ENCODE assay signal across 27 cellular contexts in the genomic region with DNA sequence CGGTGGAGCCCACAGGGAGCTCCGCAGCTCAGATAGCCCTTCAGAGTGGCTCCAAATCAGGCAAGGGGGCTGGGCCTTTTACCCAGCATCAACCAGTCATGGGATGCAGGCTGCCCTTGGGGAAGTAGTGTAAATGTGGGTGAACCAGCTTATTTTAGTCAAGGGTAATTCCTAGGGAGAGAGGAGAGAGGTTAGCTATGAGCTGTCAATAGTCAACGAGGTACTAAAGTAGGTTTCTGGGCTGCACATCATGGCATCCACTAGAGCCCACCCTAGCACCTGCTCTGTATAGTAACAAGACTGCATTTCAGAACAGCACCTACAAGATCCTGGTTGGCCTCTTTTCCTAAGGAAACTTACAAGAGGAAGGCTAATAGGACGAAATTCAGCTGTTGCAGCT. TPM values are rescaled to one million over a fixed set of nuclear protein-coding genes. Genes with fewer than 3 reads are reported as not detected.
A peak's percentile ranks its signal among the peaks of the same experiment; 100 is the strongest.
DNase-seq lines count a peak whose midpoint lies in the region; ATAC-seq, FAIRE-seq and TF ChIP-seq lines count a peak whose summit lies in the region.
"Had no signal": no experiment of that assay in that cellular context is flagged by ENCODE, and none has a peak within 500 bp of the region (broad histone marks: within the 10 kb centered on the region; RNA-seq: fewer than 3 reads in every experiment).

No MANE protein-coding gene starts in this region.

- in situ Hi-C loops in GM12878 (cut with MboI): no loop called here

- no peak overlapping the region for H3K4me3 Mint-ChIP-seq in activated CD4-positive, alpha-beta T cell treated with anti-CD3 and anti-CD28 coated beads, Interleukin-2, amount 10 ng/mL, durations not matched to agents 24 days and 14 days
- H3K4me3 Mint-ChIP-seq in GM23338: no peak overlapping the region
- H3K4me3 Mint-ChIP-seq in neural progenitor cell: no peak overlapping the region
- H3K4me3 Mint-ChIP-seq: CD14-positive monocyte; CD4-positive, alpha-beta memory T cell; CD4-positive, CD25-positive, alpha-beta regulatory T cell had no signal

- ATAC-seq in GM23338: no peak
- peak; percentile 52 for ATAC-seq in GM12878
- ATAC-seq in GM18870 (IDR thresholded peaks at IDR 0.05; ENCODE audit: unreplicated experiment): no peak

- no peaks in the 10 kb centered on the region for H3K36me3 Mint-ChIP-seq in activated CD4-positive, alpha-beta T cell treated with anti-CD3 and anti-CD28 coated beads, Interleukin-2, amount 10 ng/mL, durations not matched to agents 24 days and 14 days (ENCODE audit: low read depth)
- H3K36me3 Mint-ChIP-seq in GM23338 (ENCODE audit: low read depth) (peaks cover 15% of the 10 kb centered on the region; the same call in 2 of the 3 replicates), neural progenitor cell (peaks cover 2% of the 10 kb centered on the region)
- H3K36me3 Mint-ChIP-seq: CD14-positive monocyte; CD4-positive, alpha-beta memory T cell; CD4-positive, CD25-positive, alpha-beta regulatory T cell had no signal

- peaks cover 8% of the 10 kb centered on the region for H3K4me1 ChIP-seq in GM23338 (ENCODE audit: insufficient read depth)
- no peaks in the 10 kb centered on the region for H3K4me1 ChIP-seq in GM12878 (ENCODE audit: control insufficient read depth, insufficient read depth, low read length)
- H3K4me1 ChIP-seq in neural progenitor cell: peaks cover 8% of the 10 kb centered on the region
- H3K4me1 ChIP-seq: A549, BE2C had no signal

- BruUV-seq in GM12878 (replicated peaks; lab: Mats Ljungman, UMichigan): no TSS peak

- H2AFZ ChIP-seq in GM23338 (peak overlapping the region; percentile 76), GM12878 (ENCODE audit: control insufficient read depth, low read depth, low read length) (no peak overlapping the region), neural progenitor cell (replicated peaks) (peak overlapping the region; percentile 85)

- no peak for TF ChIP-seq CTCF in GM23338 (conservative IDR thresholded peaks at IDR 0.05; ENCODE audit: low read depth in 2 of 2)
- TF ChIP-seq CTCF in GM12878 (IDR thresholded peaks at IDR 0.05 in 2 of 3, conservative IDR thresholded peaks at IDR 0.05 in 1 of 3; ENCODE audit: control insufficient read depth in 2 of 3, extremely low read depth in 1 of 3, insufficient read depth in 1 of 3, low read depth in 3 of 3, low read length in 3 of 3): no peak
- no peak for TF ChIP-seq CTCF in neural progenitor cell (IDR thresholded peaks at IDR 0.05)

- H3K79me2 ChIP-seq in GM23338 (replicated peaks; ENCODE audit: insufficient read depth) (no peaks in the 10 kb centered on the region), GM12878 (ENCODE audit: control insufficient read depth, insufficient read depth, low read length) (no peaks in the 10 kb centered on the region), neural progenitor cell (ENCODE audit: low read depth) (no peaks in the 10 kb centered on the region)

- POLR2A ChIA-PET in GM12878 (lab: Charles Lee): no interaction called here

- H3K27me3 ChIP-seq in GM23338 (ENCODE audit: insufficient read depth): no peaks in the 10 kb centered on the region
- no peaks in the 10 kb centered on the region for H3K27me3 ChIP-seq in GM12878 (replicated peaks in 1 of 2; ENCODE audit: control insufficient read depth in 2 of 2, insufficient read depth in 2 of 2, low read length in 1 of 2)
- no peaks in the 10 kb centered on the region for H3K27me3 ChIP-seq in neural progenitor cell
- H3K27me3 ChIP-seq: BE2C, BLaER1 had no signal

- no peak for TF ChIP-seq EP300 in GM12878 (IDR thresholded peaks at IDR 0.05; ENCODE audit: borderline replicate concordance in 1 of 2, control insufficient read depth in 1 of 2, low read depth in 2 of 2, low read length in 2 of 2)

- H3K4me2 ChIP-seq in GM23338 (no peak overlapping the region), GM12878 (ENCODE audit: control insufficient read depth, insufficient read depth) (no peak overlapping the region), neural progenitor cell (no peak overlapping the region)
- H3K4me2 ChIP-seq: A549, BLaER1 had no signal

- no peaks in the 10 kb centered on the region for H3K36me3 ChIP-seq in GM23338 (ENCODE audit: insufficient read depth)
- no peaks in the 10 kb centered on the region for H3K36me3 ChIP-seq in GM12878 (ENCODE audit: control insufficient read depth in 2 of 2, insufficient read depth in 2 of 2, low read length in 1 of 2)
- H3K36me3 ChIP-seq in neural progenitor cell: no peaks in the 10 kb centered on the region
- H3K36me3 ChIP-seq: BE2C, BLaER1 had no signal

- H3K27ac ChIP-seq in GM23338 (ENCODE audit: low read depth) (no peak overlapping the region), GM12878 (ENCODE audit: control insufficient read depth, insufficient read depth) (no peak overlapping the region), neural progenitor cell (no peak overlapping the region)
- H3K27ac ChIP-seq: 22Rv1, A549, BLaER1 had no signal

- intact Hi-C loops in activated CD4-positive, alpha-beta T cell treated with anti-CD3 and anti-CD28 coated beads, Interleukin-2, amount 10 ng/mL, durations not matched to agents 24 days and 14 days (cut with micrococcal nuclease): no loop called here
- intact Hi-C loops in GM12878 (cut with micrococcal nuclease; ENCODE audit: unreplicated experiment): no loop called here

- H3K4me3 ChIP-seq in GM23338 (no peak overlapping the region), GM12878 (no peak overlapping the region), neural progenitor cell (no peak overlapping the region)
- H3K4me3 ChIP-seq: A549, BLaER1 had no signal

- H3F3A ChIP-seq in GM23338 (replicated peaks; ENCODE audit: low read depth) (no peaks in the 10 kb centered on the region), neural progenitor cell (ENCODE audit: low read depth) (no peaks in the 10 kb centered on the region)

- peaks cover 10% of the 10 kb centered on the region for H3K9me3 Mint-ChIP-seq in activated CD4-positive, alpha-beta T cell treated with anti-CD3 and anti-CD28 coated beads, Interleukin-2, amount 10 ng/mL, durations not matched to agents 24 days and 14 days
- peaks cover 15% of the 10 kb centered on the region for H3K9me3 Mint-ChIP-seq in GM23338
- peaks cover 5% of the 10 kb centered on the region for H3K9me3 Mint-ChIP-seq in neural progenitor cell
- H3K9me3 Mint-ChIP-seq: CD4-positive, CD25-positive, alpha-beta regulatory T cell had no signal

- CTCF ChIA-PET in GM12878 (lab: Yijun Ruan, JAX): interaction anchor here (0.6 to 2.4 kb wide), 6 partner anchors 9 to 499 kb away, joined by 3 to 9 read pairs (median 4); a partner anchor contains a TSS

- no peak for TF ChIP-seq RAD21 in GM12878 (IDR thresholded peaks at IDR 0.05; ENCODE audit: insufficient read depth, low read depth, low read length)

- H3K4me1 Mint-ChIP-seq in activated CD4-positive, alpha-beta T cell treated with anti-CD3 and anti-CD28 coated beads, Interleukin-2, amount 10 ng/mL, durations not matched to agents 24 days and 14 days: no peaks in the 10 kb centered on the region
- H3K4me1 Mint-ChIP-seq in GM23338 (peaks cover 10% of the 10 kb centered on the region; the same call in 2 of the 3 replicates), neural progenitor cell (peaks cover 24% of the 10 kb centered on the region)
- H3K4me1 Mint-ChIP-seq: CD4-positive, alpha-beta memory T cell; CD8-positive, alpha-beta memory T cell had no signal

- RAD21 ChIA-PET in GM12878 (lab: Charles Lee; ENCODE audit: unreplicated experiment): interaction anchor here (1.6 kb wide), 1 partner anchor 499 kb away, joined by 4 read pairs; no protein-coding TSS in a partner anchor

- TF ChIP-seq POLR2A in GM12878 (IDR thresholded peaks at IDR 0.05; ENCODE audit: low read depth, low read length): no peak

- no peak for FAIRE-seq in GM12878 (lab: Jason Lieb, UNC)
- FAIRE-seq: A549, G401.6, GM12892, GM18507, GM19239 had no signal

- 35% methylated on average over 4 of the region's 4 CpGs for WGBS in GM12878 (ENCODE audit: insufficient coverage, insufficient replicate concordance, low lambda C conversion rate, missing lambda C conversion rate)

- SMC1A ChIA-PET in GM12878 (lab: Charles Lee; ENCODE audit: uncharacterized antibody, unreplicated experiment): interaction anchor here (0.6 to 1.0 kb wide), 4 partner anchors 10 to 28 kb away, joined by 3 read pairs; no protein-coding TSS in a partner anchor

- H3K9me2 ChIP-seq in GM23338 (ENCODE audit: insufficient read depth): peaks cover 15% of the 10 kb centered on the region; the same call in 1 of the 2 replicates

- H3K9me3 ChIP-seq in GM12878 (replicated peaks; ENCODE audit: control insufficient read depth, insufficient read depth, low read length) (no peaks in the 10 kb centered on the region; the same call in 2 of the 3 replicates), neural progenitor cell (ENCODE audit: low read depth) (no peaks in the 10 kb centered on the region)
- H3K9me3 ChIP-seq: A549, BE2C had no signal

- peak; percentile 31 for DNase-seq in activated CD4-positive, alpha-beta T cell treated with anti-CD3 and anti-CD28 coated beads, Interleukin-2, amount 10 ng/mL, durations not matched to agents 24 days and 14 days
- DNase-seq in activated CD4-positive, alpha-beta T cell treated with anti-CD3 and anti-CD28 coated beads, Interleukin-2, amount 50 U/mL, for 4 hours: no peak
- DNase-seq in GM23338 (ENCODE audit: low spot score): no peak
- DNase-seq in GM12878 (ENCODE audit: low read depth, low spot score): no peak
- DNase-seq in neural progenitor cell (ENCODE audit: low spot score): no peak
- DNase-seq in NK-92 treated with Interleukin-12 subunit alpha and Interleukin-12 subunit beta, amount 100 ng/mL, for 24 hours (lab: John Stamatoyannopoulos, UW): no peak
- no peak for DNase-seq in DMS153 treated with DMSO at 0.1 percent for 48 hours (lab: John Stamatoyannopoulos, UW; ENCODE audit: unreplicated experiment)
- DNase-seq: BE2C; C1 segment of cervical spinal cord; CD4-positive, alpha-beta memory T cell; CD4-positive, CD25-positive, alpha-beta regulatory T cell; CD8-positive, alpha-beta memory T cell; COR-L47; DMS 273 treated with DMSO at 0.1 percent for 48 hours; DMS153; DMS79 treated with DMSO at 0.1 percent for 48 hours; GF-D8 had no signal

- H3K9ac ChIP-seq in GM12878 (ENCODE audit: control insufficient read depth, insufficient read depth, low read length): no peak overlapping the region
- H3K9ac ChIP-seq in neural progenitor cell: no peak overlapping the region
- H3K9ac ChIP-seq: BLaER1 had no signal

- peak overlapping the region; percentile 0 for H3K27ac Mint-ChIP-seq in activated CD4-positive, alpha-beta T cell treated with anti-CD3 and anti-CD28 coated beads, Interleukin-2, amount 10 ng/mL, durations not matched to agents 24 days and 14 days
- H3K27ac Mint-ChIP-seq in GM23338 (no peak overlapping the region), neural progenitor cell (no peak overlapping the region)
- H3K27ac Mint-ChIP-seq: CD14-positive monocyte; CD4-positive, alpha-beta memory T cell; CD4-positive, CD25-positive, alpha-beta regulatory T cell; CD8-positive, alpha-beta memory T cell had no signal

- H4K20me1 ChIP-seq in GM23338 (replicated peaks; ENCODE audit: insufficient read depth): no peaks in the 10 kb centered on the region
- no peaks in the 10 kb centered on the region for H4K20me1 ChIP-seq in GM12878 (ENCODE audit: control insufficient read depth, insufficient read depth)
- H4K20me1 ChIP-seq in neural progenitor cell (ENCODE audit: low read depth): no peaks in the 10 kb centered on the region
- H4K20me1 ChIP-seq: BLaER1 had no signal

- H3K27me3 Mint-ChIP-seq in activated CD4-positive, alpha-beta T cell treated with anti-CD3 and anti-CD28 coated beads, Interleukin-2, amount 10 ng/mL, durations not matched to agents 24 days and 14 days: peaks cover 18% of the 10 kb centered on the region
- H3K27me3 Mint-ChIP-seq in GM23338 (ENCODE audit: insufficient read depth, low read depth, poor library complexity) (no peaks in the 10 kb centered on the region), neural progenitor cell (ENCODE audit: insufficient read depth, low read depth) (peaks cover 2% of the 10 kb centered on the region)

RNA-seq across cellular contexts. Expression of a gene that starts 9.5 kb away (rescaled TPM):
- 196 and 197 TPM in 2 replicates for total RNA-seq in activated CD4-positive, alpha-beta T cell treated with anti-CD3 and anti-CD28 coated beads, Interleukin-2, amount 10 ng/mL, durations not matched to agents 24 days and 14 days
- 133 and 139 TPM in 2 replicates for total RNA-seq in GM23338 (2014; rRNA removed; shearing (Covaris generic))
- polyA plus RNA-seq in GM23338 (2016; fragmentation: Nextera tagmentation; extraction: Ambion mirVana) (64.7 and 74.7 TPM in 2 replicates), GM12878 (2011; rRNA removed) (118 and 136 TPM in 2 replicates), GM12878 (2014; fragmentation: Illumina TruSeq; extraction: Trizol) (97.4 and 108 TPM in 2 replicates), GM12878 (2014; fragmentation: Nextera tagmentation; extraction: Ambion mirVana) (10 to 100 TPM; 37.4 to 74.4 TPM), GM12878 (2014; rRNA removed) (68.6 and 79.5 TPM in 2 replicates), GM12878 (2016; fragmentation: Nextera tagmentation; extraction: Ambion mirVana) (10 to 100 TPM; 85.0 to 89.9 TPM)
- total RNA-seq in GM12878 (2013; cell fraction: nucleolus; rRNA removed): 50.4 and 55.8 TPM in 2 replicates
- total RNA-seq in GM12878 (2014; rRNA removed) (63.4 and 68.5 TPM in 2 replicates), GM12878 (2014; rRNA removed; fragmentation: Illumina TruSeq; extraction: Trizol) (63.2 and 63.4 TPM in 2 replicates), GM12878 (2021) (89.7 and 92.9 TPM in 2 replicates), neural progenitor cell (ENCODE audit: low replicate concordance) (62.0 and 74.4 TPM in 2 replicates)
- 40.3 TPM for polyA plus RNA-seq in GM12878 (2011; ENCODE audit: low read depth)
- 74.9 and 83.7 TPM in 2 replicates for polyA plus RNA-seq in GM12878 (2011; cell fraction: cytosol; rRNA removed)
- 46.4 and 68.7 TPM in 2 replicates for polyA plus RNA-seq in GM12878 (2011; cell fraction: nucleus; rRNA removed)
- 34.7 and 41.0 TPM in 2 replicates for polyA plus RNA-seq in GM12878 (2012)
- polyA minus RNA-seq in GM12878 (2011; rRNA and poly(A)+ RNA removed): 124 and 156 TPM in 2 replicates
- polyA minus RNA-seq in GM12878 (2011; cell fraction: cytosol; rRNA and poly(A)+ RNA removed): 44.2 and 46.8 TPM in 2 replicates
- 23.0 and 38.4 TPM in 2 replicates for polyA minus RNA-seq in GM12878 (2011; cell fraction: nucleus; rRNA and poly(A)+ RNA removed)

RNA-seq across cellular contexts. Expression of a gene that starts 48.7 kb away (rescaled TPM):
- total RNA-seq in activated CD4-positive, alpha-beta T cell treated with anti-CD3 and anti-CD28 coated beads, Interleukin-2, amount 10 ng/mL, durations not matched to agents 24 days and 14 days: 0.31 and 0.51 TPM in 2 replicates
- not detected in 2 replicates for total RNA-seq in GM23338 (2014; rRNA removed; shearing (Covaris generic))
- polyA plus RNA-seq in GM23338 (2016; fragmentation: Nextera tagmentation; extraction: Ambion mirVana): not detected in 2 replicates
- total RNA-seq in GM12878 (2013; cell fraction: nucleolus; rRNA removed): 0.24 and 0.46 TPM in 2 replicates
- total RNA-seq in GM12878 (2014; rRNA removed): 0.05 and 0.06 TPM in 2 replicates
- 0.09 and 0.14 TPM in 2 replicates for total RNA-seq in GM12878 (2014; rRNA removed; fragmentation: Illumina TruSeq; extraction: Trizol)
- total RNA-seq in GM12878 (2021): 0.08 and 0.11 TPM in 2 replicates
- not detected for polyA plus RNA-seq in GM12878 (2011; ENCODE audit: low read depth)
- 0.04 and 0.07 TPM in 2 replicates for polyA plus RNA-seq in GM12878 (2011; rRNA removed)
- polyA plus RNA-seq in GM12878 (2011; cell fraction: cytosol; rRNA removed): 0.03 and 0.07 TPM in 2 replicates
- 0.15 and 0.16 TPM in 2 replicates for polyA plus RNA-seq in GM12878 (2011; cell fraction: nucleus; rRNA removed)
- polyA plus RNA-seq in GM12878 (2012): 0.01 TPM in 1 of 2 replicates, not detected in the other
- polyA plus RNA-seq in GM12878 (2014; fragmentation: Illumina TruSeq; extraction: Trizol): 0.04 and 0.05 TPM in 2 replicates
- polyA plus RNA-seq in GM12878 (2014; fragmentation: Nextera tagmentation; extraction: Ambion mirVana): under 1 TPM in 1 of 2 experiments, not detected in 1; 0.02 TPM
- 0.05 and 0.09 TPM in 2 replicates for polyA plus RNA-seq in GM12878 (2014; rRNA removed)
- polyA plus RNA-seq in GM12878 (2016; fragmentation: Nextera tagmentation; extraction: Ambion mirVana): not detected
- 0.22 and 0.46 TPM in 2 replicates for polyA minus RNA-seq in GM12878 (2011; rRNA and poly(A)+ RNA removed)
- not detected in 2 replicates for polyA minus RNA-seq in GM12878 (2011; cell fraction: cytosol; rRNA and poly(A)+ RNA removed)
- 0.36 and 0.86 TPM in 2 replicates for polyA minus RNA-seq in GM12878 (2011; cell fraction: nucleus; rRNA and poly(A)+ RNA removed)
- 0.03 TPM in 1 of 2 replicates, not detected in the other for total RNA-seq in neural progenitor cell (ENCODE audit: low replicate concordance)
- total RNA-seq: A172; CD4-positive, CD25-positive, alpha-beta regulatory T cell had no signal
- polyA plus RNA-seq: CD14-positive monocyte; CD4-positive, alpha-beta memory T cell; CD4-positive, CD25-positive, alpha-beta regulatory T cell; CD8-positive, alpha-beta memory T cell had no signal
